Comparison of ENCODE assay signal across 1 cellular context in genomic region chr7:94396044-94396443, GRCh38.
TF ChIP-seq lines count a peak whose summit lies in the region.

No MANE protein-coding gene starts in this region.

TF ChIP-seq in IMR-90, 13 proteins besides CTCF, POLR2A, EP300 and RAD21 (continued from another document):
- TF ChIP-seq ELK1 (IDR thresholded peaks at IDR 0.05; ENCODE audit: borderline replicate concordance, low read depth, low read length) (no peak), SMC3 (IDR thresholded peaks at IDR 0.05; ENCODE audit: low read depth, low read length) (no peak)
